Comparison of ENCODE assay signal across 1 cellular context in genomic region chr1:179369751-179370341, GRCh38.
TF ChIP-seq lines count a peak whose summit lies in the region.

No MANE protein-coding gene starts in this region.

TF ChIP-seq in H1, 55 proteins besides CTCF, POLR2A, EP300 and RAD21 (continued from another document):
- TF ChIP-seq SIN3A (conservative IDR thresholded peaks at IDR 0.05 in 1 of 2, IDR thresholded peaks at IDR 0.05 in 1 of 2; ENCODE audit: low read depth in 1 of 2, low read length in 2 of 2), result no peak
- no peak for TF ChIP-seq CHD7 (IDR thresholded peaks at IDR 0.05; ENCODE audit: insufficient replicate concordance, low read length)
- TF ChIP-seq TAF1 (IDR thresholded peaks at IDR 0.05; ENCODE audit: low read depth, low read length), result no peak
- TF ChIP-seq FOSL1 (IDR thresholded peaks at IDR 0.05; ENCODE audit: insufficient read depth, low read depth, low read length), result no peak
- no peak for TF ChIP-seq SAP30 (IDR thresholded peaks at IDR 0.05; ENCODE audit: insufficient read depth, insufficient replicate concordance, low read length)
- TF ChIP-seq ATF2 (IDR thresholded peaks at IDR 0.05; ENCODE audit: low read length), result no peak
- no peak for TF ChIP-seq SP1 (IDR thresholded peaks at IDR 0.05; ENCODE audit: low read depth, low read length)
- no peak for TF ChIP-seq GABPA (IDR thresholded peaks at IDR 0.05; ENCODE audit: borderline replicate concordance, insufficient read depth, low read length)
- TF ChIP-seq TCF12 (IDR thresholded peaks at IDR 0.05; ENCODE audit: low read depth, low read length), result no peak
- no peak for TF ChIP-seq SRF (IDR thresholded peaks at IDR 0.05; ENCODE audit: low read depth, low read length)
